ENCODE assay signal across 25 cellular contexts in genomic region chr2:215161301-215161829, GRCh38. TPM values are rescaled to one million over a fixed set of nuclear protein-coding genes. Genes with fewer than 3 reads are reported as not detected.
DNase-seq lines count a peak whose midpoint lies in the region; ATAC-seq and TF ChIP-seq lines count a peak whose summit lies in the region.
"Had no signal": no experiment of that assay in that cellular context is flagged by ENCODE, and none has a peak within 500 bp of the region (broad histone marks: within the 10 kb centered on the region; RNA-seq: fewer than 3 reads in every experiment).

No MANE protein-coding gene starts in this region.

- H3K4me3 ChIP-seq in epithelial cell of esophagus (ENCODE audit: low read length) = no peak overlapping the region
- H3K4me3 ChIP-seq in mesendoderm (ENCODE audit: low read length) = no peak overlapping the region
- H3K4me3 ChIP-seq: BLaER1 treated with 17β-estradiol and CSF1 and Interleukin-3, amounts not matched to agents 10 nM and 100 nM; GM12878; GM23338; SJSA1 had no signal

- no CpG with 5 or more reads among the region's 8 CpGs for WGBS in mesendoderm (ENCODE audit: extremely low coverage, insufficient coverage, low lambda C conversion rate)

- H3K9me3 Mint-ChIP-seq in activated CD4-positive, alpha-beta T cell treated with anti-CD3 and anti-CD28 coated beads for 36 hours (ENCODE audit: low read depth) = peaks cover 5% of the 10 kb centered on the region

- TF ChIP-seq CTCF in epithelial cell of esophagus (IDR thresholded peaks at IDR 0.05; ENCODE audit: insufficient read depth, low read depth, low read length, missing control alignments) = no peak

- no peak overlapping the region for H3K18ac ChIP-seq in mesendoderm (ENCODE audit: low read length)

- H3K27ac Mint-ChIP-seq in activated CD4-positive, alpha-beta T cell treated with anti-CD3 and anti-CD28 coated beads for 36 hours = no peak overlapping the region
- H3K27ac Mint-ChIP-seq: CD8-positive, alpha-beta T cell; GM23338 had no signal

- no peaks in the 10 kb centered on the region for H3K4me1 Mint-ChIP-seq in activated CD4-positive, alpha-beta T cell treated with anti-CD3 and anti-CD28 coated beads for 36 hours
- H3K4me1 Mint-ChIP-seq: GM23338 had no signal

- H3K27me3 Mint-ChIP-seq in activated CD4-positive, alpha-beta T cell treated with anti-CD3 and anti-CD28 coated beads for 36 hours = peaks cover 3% of the 10 kb centered on the region

- no peaks in the 10 kb centered on the region for H3K4me1 ChIP-seq in mesendoderm (ENCODE audit: control insufficient read depth, low read depth, low read length)
- H3K4me1 ChIP-seq: BLaER1 treated with 17β-estradiol and CSF1 and Interleukin-3, amounts not matched to agents 10 nM and 100 nM; SJSA1 had no signal

- H2AK5ac ChIP-seq in mesendoderm (ENCODE audit: low read length) = no peak overlapping the region

- H3K79me1 ChIP-seq in mesendoderm (ENCODE audit: low read length) = no peaks in the 10 kb centered on the region

- H3K79me2 ChIP-seq in mesendoderm (ENCODE audit: control insufficient read depth, insufficient read depth, low read length) = no peaks in the 10 kb centered on the region

- no peaks in the 10 kb centered on the region for H3K36me3 ChIP-seq in mesendoderm (ENCODE audit: control insufficient read depth, insufficient read depth, low read length)
- H3K36me3 ChIP-seq: BLaER1 treated with 17β-estradiol and CSF1 and Interleukin-3, amounts not matched to agents 10 nM and 100 nM; SJSA1 had no signal

- no peak overlapping the region for H3K4me3 Mint-ChIP-seq in activated CD4-positive, alpha-beta T cell treated with anti-CD3 and anti-CD28 coated beads for 36 hours
- H3K4me3 Mint-ChIP-seq: CD8-positive, alpha-beta T cell; GM23338 had no signal

- no peak overlapping the region for H2BK15ac ChIP-seq in mesendoderm (replicated peaks; ENCODE audit: low read depth)

- DNase-seq in DMS53 (lab: John Stamatoyannopoulos, UW) (peak; percentile 16), DMS53 treated with DMSO at 0.1 percent for 48 hours (lab: John Stamatoyannopoulos, UW; ENCODE audit: unreplicated experiment) (no peak), NCI-H526 treated with DMSO at 0.1 percent for 48 hours (lab: John Stamatoyannopoulos, UW) (peak; percentile 21), epithelial cell of esophagus (ENCODE audit: low read depth) (peak; percentile 40), mesendoderm (peak; percentile 11)
- DNase-seq in activated CD4-positive, alpha-beta T cell treated with anti-CD3 and anti-CD28 coated beads for 36 hours = no peak
- DNase-seq: Calu3; CD8-positive, alpha-beta T cell; DMS153; KBM-7; NCI-H1092 treated with DMSO at 0.1 percent for 48 hours; NCI-H1436 treated with DMSO at 0.1 percent for 48 hours; NCI-H1930; NCI-H748 treated with DMSO at 0.1 percent for 48 hours; NK-92 treated with Interleukin-12 subunit alpha and Interleukin-12 subunit beta, amount 100 ng/mL, for 24 hours had no signal

- H2BK5ac ChIP-seq in mesendoderm (ENCODE audit: low read length) = no peak overlapping the region

- no peaks in the 10 kb centered on the region for H3K27me3 ChIP-seq in mesendoderm (ENCODE audit: insufficient read depth, low read length, poor library complexity)
- H3K27me3 ChIP-seq: BLaER1 treated with 17β-estradiol and CSF1 and Interleukin-3, amounts not matched to agents 10 nM and 100 nM; SJSA1 had no signal

- no peak overlapping the region for H2BK120ac ChIP-seq in mesendoderm (ENCODE audit: low read depth, low read length)

- no peaks in the 10 kb centered on the region for H3K36me3 Mint-ChIP-seq in activated CD4-positive, alpha-beta T cell treated with anti-CD3 and anti-CD28 coated beads for 36 hours (ENCODE audit: low read depth)
- H3K36me3 Mint-ChIP-seq: CD8-positive, alpha-beta T cell had no signal

- H4K8ac ChIP-seq in mesendoderm (ENCODE audit: low read depth, low read length) = no peak overlapping the region

- no peak overlapping the region for H3K56ac ChIP-seq in mesendoderm (ENCODE audit: low read length)

- POLR2A ChIA-PET in activated CD4-positive, alpha-beta T cell treated with anti-CD3 and anti-CD28 coated beads for 36 hours (lab: Charles Lee) = no interaction called here

- no peak overlapping the region for H3K23ac ChIP-seq in mesendoderm (ENCODE audit: low read length)

- H3K27ac ChIP-seq in mesendoderm (ENCODE audit: low read depth, low read length) = no peak overlapping the region
- H3K27ac ChIP-seq: 22Rv1; BLaER1 treated with 17β-estradiol and CSF1 and Interleukin-3, amounts not matched to agents 10 nM and 100 nM; SJSA1 had no signal

- no peak overlapping the region for H3K9ac ChIP-seq in mesendoderm (ENCODE audit: low read length)
- H3K9ac ChIP-seq: BLaER1 treated with 17β-estradiol and CSF1 and Interleukin-3, amounts not matched to agents 10 nM and 100 nM had no signal

- no peak for ATAC-seq in activated CD4-positive, alpha-beta T cell treated with anti-CD3 and anti-CD28 coated beads for 36 hours
- ATAC-seq in GM21390 (IDR thresholded peaks at IDR 0.05; ENCODE audit: unreplicated experiment) (no peak), HG03280 (IDR thresholded peaks at IDR 0.05; ENCODE audit: unreplicated experiment) (no peak)
- ATAC-seq: CD8-positive, alpha-beta T cell; GM12878; GM23338; HCT116; Right ventricle myocardium inferior had no signal

- H3K4me2 ChIP-seq in mesendoderm (ENCODE audit: low read length) = no peak overlapping the region
- H3K4me2 ChIP-seq: BLaER1 treated with 17β-estradiol and CSF1 and Interleukin-3, amounts not matched to agents 10 nM and 100 nM; GM23338 had no signal

- CTCF ChIA-PET in activated CD4-positive, alpha-beta T cell treated with anti-CD3 and anti-CD28 coated beads for 36 hours (lab: Charles Lee) = interaction anchor here (0.6 kb wide), 1 partner anchor 735 kb away, joined by 4 read pairs; no protein-coding TSS in a partner anchor

- no peak overlapping the region for H4K5ac ChIP-seq in mesendoderm (ENCODE audit: low read length)

- no peak overlapping the region for H3K4ac ChIP-seq in mesendoderm (ENCODE audit: low read depth, low read length)

- intact Hi-C loops in activated CD4-positive, alpha-beta T cell treated with anti-CD3 and anti-CD28 coated beads for 36 hours (cut with DNase I, micrococcal nuclease) = no loop called here

RNA-seq across cellular contexts. Expression of gene ABCA12, which starts 22.9 kb away (rescaled TPM):
- 0.03 TPM for polyA plus RNA-seq in mesendoderm (2013, experiment 1 of 2)
- 0.01 TPM for polyA plus RNA-seq in mesendoderm (2013, experiment 2 of 2)
- not detected for total RNA-seq in activated CD4-positive, alpha-beta T cell treated with anti-CD3 and anti-CD28 coated beads for 36 hours
- total RNA-seq: CD8-positive, alpha-beta T cell; NCI-H460; Right ventricle myocardium inferior had no signal

Comparison
In these comparisons a context has a peak if more than half of its experiments do, and no peak if none do; other contexts are left out.
1. DNase-seq: peak in DMS53 (single experiment), NCI-H526 treated with DMSO at 0.1 percent for 48 hours (single experiment), epithelial cell of esophagus (single experiment) and mesendoderm (single experiment); none in DMS53 treated with DMSO at 0.1 percent for 48 hours (single experiment) and activated CD4-positive, alpha-beta T cell treated with anti-CD3 and anti-CD28 coated beads for 36 hours (single experiment).